In genomic region chr2:119590873-119591272, GRCh38 we compare ENCODE assay signal across 21 cellular contexts. TPM values are rescaled to one million over a fixed set of nuclear protein-coding genes. Genes with fewer than 3 reads are reported as not detected.
DNase-seq lines count a peak whose midpoint lies in the region; ATAC-seq and TF ChIP-seq lines count a peak whose summit lies in the region.
"Had no signal": no experiment of that assay in that cellular context is flagged by ENCODE, and none has a peak within 500 bp of the region (broad histone marks: within the 10 kb centered on the region; RNA-seq: fewer than 3 reads in every experiment).

No MANE protein-coding gene starts in this region.

- no peak overlapping the region for H3K4me3 ChIP-seq in SK-N-SH (ENCODE audit: low read depth in 2 of 2, low read length in 1 of 2)
- no peak overlapping the region for H3K4me3 ChIP-seq in fibroblast of villous mesenchyme (ENCODE audit: low read depth, low read length)
- H3K4me3 ChIP-seq: BLaER1 treated with 17β-estradiol and CSF1 and Interleukin-3, amounts not matched to agents 10 nM and 100 nM; GM23248 had no signal

- H3K36me3 ChIP-seq in SK-N-SH (replicated peaks in 1 of 2; ENCODE audit: control insufficient read depth in 1 of 2, insufficient read depth in 2 of 2, low read length in 1 of 2), result no peaks in the 10 kb centered on the region
- H3K36me3 ChIP-seq: BLaER1 treated with 17β-estradiol and CSF1 and Interleukin-3, amounts not matched to agents 10 nM and 100 nM had no signal

- H3K4me1 ChIP-seq in SK-N-SH (ENCODE audit: control insufficient read depth in 1 of 2, insufficient read depth in 2 of 2, low read depth in 1 of 2, low read length in 1 of 2), result peaks cover 0 to 32% of the 10 kb centered on the region in 2 experiments; a peak in 1 of 4 replicates

- WGBS in SK-N-SH (ENCODE audit: low lambda C conversion rate), result 27% methylated on average over 3 of the region's 3 CpGs

- POLR2A ChIA-PET in SK-N-SH (lab: Yijun Ruan, JAX), result no interaction called here

- DNase-seq in DMS 273 (lab: John Stamatoyannopoulos, UW; ENCODE audit: unreplicated experiment), result peak; percentile 55
- DNase-seq in DMS 273 treated with DMSO at 0.1 percent for 48 hours (lab: John Stamatoyannopoulos, UW), result no peak
- peak; percentile 54 for DNase-seq in SK-N-SH
- DNase-seq in fibroblast of villous mesenchyme (ENCODE audit: low read depth), result peak; percentile 1
- DNase-seq in hypothalamus (lab: John Stamatoyannopoulos, UW), result no peak
- no peak for DNase-seq in RPMI8226
- DNase-seq: CD8-positive, alpha-beta memory T cell; COR-L47; DMS153; DMS79; GDM1; GM23248; H7; HFFc6; IMR-90; KBM-7 had no signal

- no peak for TF ChIP-seq CTCF in SK-N-SH (IDR thresholded peaks at IDR 0.05)
- TF ChIP-seq CTCF in fibroblast of villous mesenchyme (IDR thresholded peaks at IDR 0.05; ENCODE audit: insufficient read depth, low read depth, low read length), result no peak

- no peaks in the 10 kb centered on the region for H3K9me3 ChIP-seq in SK-N-SH
- H3K9me3 ChIP-seq: BLaER1 treated with 17β-estradiol and CSF1 and Interleukin-3, amounts not matched to agents 10 nM and 100 nM had no signal

- no peak; the same call in 1 of the 2 replicates for TF ChIP-seq RAD21 in SK-N-SH (IDR thresholded peaks at IDR 0.05; ENCODE audit: low read length)

- H3K4me2 ChIP-seq in SK-N-SH, result no peak overlapping the region
- H3K4me2 ChIP-seq: BLaER1 treated with 17β-estradiol and CSF1 and Interleukin-3, amounts not matched to agents 10 nM and 100 nM had no signal

- H4K20me1 ChIP-seq in SK-N-SH (ENCODE audit: insufficient read depth), result no peaks in the 10 kb centered on the region
- H4K20me1 ChIP-seq: BLaER1 treated with 17β-estradiol and CSF1 and Interleukin-3, amounts not matched to agents 10 nM and 100 nM had no signal

- no peaks in the 10 kb centered on the region for H3F3A ChIP-seq in SK-N-SH (replicated peaks; ENCODE audit: insufficient read depth)

- peak overlapping the region in 1 of 2 experiments; percentile 89; a peak in 2 of 4 replicates for H3K27ac ChIP-seq in SK-N-SH (ENCODE audit: low read depth in 2 of 2, low read length in 1 of 2)
- H3K27ac ChIP-seq: 22Rv1; BLaER1 treated with 17β-estradiol and CSF1 and Interleukin-3, amounts not matched to agents 10 nM and 100 nM; GM23248 had no signal

- no peaks in the 10 kb centered on the region for H3K27me3 ChIP-seq in SK-N-SH (ENCODE audit: insufficient read depth)
- H3K27me3 ChIP-seq: BLaER1 treated with 17β-estradiol and CSF1 and Interleukin-3, amounts not matched to agents 10 nM and 100 nM had no signal

- CTCF ChIA-PET in SK-N-SH (lab: Yijun Ruan, JAX), result interaction anchor here (0.8 to 1.1 kb wide), 4 partner anchors 9 to 115 kb away, joined by 3 to 4 read pairs (median 4); no protein-coding TSS in a partner anchor

- TF ChIP-seq EP300 in SK-N-SH (IDR thresholded peaks at IDR 0.05; ENCODE audit: borderline replicate concordance in 1 of 2, low read depth in 1 of 2, low read length in 1 of 2), result peak in 1 of 2 experiments; percentile 84; a peak in 1 of 4 replicates

- H3K9me2 ChIP-seq in SK-N-SH, result no peaks in the 10 kb centered on the region

- no peak overlapping the region for H3K9ac ChIP-seq in SK-N-SH
- H3K9ac ChIP-seq: BLaER1 treated with 17β-estradiol and CSF1 and Interleukin-3, amounts not matched to agents 10 nM and 100 nM; GM23248 had no signal

- H2AFZ ChIP-seq in SK-N-SH (ENCODE audit: low read depth), result no peak overlapping the region
- H2AFZ ChIP-seq: GM23248 had no signal

- no peaks in the 10 kb centered on the region for H3K79me2 ChIP-seq in SK-N-SH (ENCODE audit: insufficient read depth)

- no peak for ATAC-seq in HG03108 (IDR thresholded peaks at IDR 0.05; ENCODE audit: unreplicated experiment)
- ATAC-seq: HCT116 had no signal

TF ChIP-seq in SK-N-SH, 30 proteins besides CTCF, POLR2A, EP300 and RAD21:
- TF ChIP-seq FOXM1 (IDR thresholded peaks at IDR 0.05; ENCODE audit: low read depth) (no peak), TAF1 (IDR thresholded peaks at IDR 0.05; ENCODE audit: borderline replicate concordance, low read depth, low read length) (no peak), ELF1 (IDR thresholded peaks at IDR 0.05) (no peak), GATA2 (CRISPR knock-in tag; IDR thresholded peaks at IDR 0.05) (peak; percentile 88), FOXJ3 (CRISPR knock-in tag; IDR thresholded peaks at IDR 0.05) (peak; percentile 72), CHD2 (IDR thresholded peaks at IDR 0.05; ENCODE audit: low read length, partially characterized antibody) (peak; percentile 80), USF1 (IDR thresholded peaks at IDR 0.05; ENCODE audit: borderline replicate concordance, low read depth) (no peak), YY1 (IDR thresholded peaks at IDR 0.05; ENCODE audit: low read depth) (no peak), TCF12 (IDR thresholded peaks at IDR 0.05) (peak; percentile 44), USF2 (IDR thresholded peaks at IDR 0.05; ENCODE audit: borderline replicate concordance, low read depth, low read length) (no peak), RCOR1 (IDR thresholded peaks at IDR 0.05; ENCODE audit: low read length) (peak; percentile 89)
TF ChIP-seq in SK-N-SH: peak in this region for 5.

RNA-seq across cellular contexts. Expression of gene CFAP221, which starts 46.6 kb away (rescaled TPM):
- 0.12 and 0.15 TPM in 2 replicates for polyA plus RNA-seq in SK-N-SH (2012; rRNA removed)
- polyA plus RNA-seq in SK-N-SH (2012; cell fraction: cytosol; rRNA removed), result 0.05 and 0.28 TPM in 2 replicates
- polyA plus RNA-seq in SK-N-SH (2012; cell fraction: nucleus; rRNA removed), result 0.05 and 0.11 TPM in 2 replicates
- total RNA-seq in fibroblast of villous mesenchyme, result not detected in 2 replicates
- total RNA-seq: CD8-positive, alpha-beta memory T cell; GM23248; HFFc6; IMR-90 had no signal
- polyA plus RNA-seq: AG04450; CD8-positive, alpha-beta memory T cell; IMR-90 had no signal

Comparison
In these comparisons a context has a peak if more than half of its experiments do, and no peak if none do; other contexts are left out.
1. DNase-seq: peak in DMS 273 (single experiment), SK-N-SH (single experiment) and fibroblast of villous mesenchyme (single experiment); none in DMS 273 treated with DMSO at 0.1 percent for 48 hours (single experiment), hypothalamus (0 of 51) and RPMI8226 (single experiment).